8 cellular contexts compared by ENCODE assay signal in genomic region chr10:100267237-100268104, GRCh38. TPM values are rescaled to one million over a fixed set of nuclear protein-coding genes. Genes with fewer than 3 reads are reported as not detected.
DNase-seq lines count a peak whose midpoint lies in the region; ATAC-seq and TF ChIP-seq lines count a peak whose summit lies in the region.

CWF19L1 (minus strand) TSS chr10:100267638; CDS start chr10:100267593, 45 bp downstream.

- no peak for TF ChIP-seq CTCF in PC-3 (conservative IDR thresholded peaks at IDR 0.05; ENCODE audit: low read depth, low read length)

- H3K4me3 Mint-ChIP-seq in CD4-positive, alpha-beta memory T cell, result peak within 1 kb of the TSS; percentile 97 to 100 (median 100)

- CTCF ChIA-PET in CD4-positive, alpha-beta memory T cell (lab: Charles Lee; ENCODE audit: partially characterized antibody), result no interaction called here
- CTCF ChIA-PET in PC-3 (lab: Charles Lee), result no interaction called here

- peaks cover 29% of the 10 kb centered on the region for H3K4me1 ChIP-seq in CD4-positive, alpha-beta memory T cell (ENCODE audit: insufficient read depth, low read length)
- H3K4me1 ChIP-seq in PC-3 (ENCODE audit: insufficient read depth, low read length) (no peaks in the 10 kb centered on the region), mucosa of rectum (ENCODE audit: control insufficient read depth in 2 of 2, insufficient read depth in 2 of 2, low read length in 2 of 2) (peaks cover 3 to 5% of the 10 kb centered on the region in 2 donors)

- H3K9ac ChIP-seq in PC-3 (ENCODE audit: low read length), result peak within 1 kb of the TSS; percentile 86
- peak within 1 kb of the TSS; percentile 89 to 96 for H3K9ac ChIP-seq in mucosa of rectum (ENCODE audit: low read depth in 1 of 2, low read length in 2 of 2)

- peak within 1 kb of the TSS; percentile 94 to 100 (median 99) for H3K27ac Mint-ChIP-seq in CD4-positive, alpha-beta memory T cell

- BruUV-seq in PC-3 (replicated peaks; lab: Mats Ljungman, UMichigan), result TSS peak; percentile 99

- H3K36me3 Mint-ChIP-seq in CD4-positive, alpha-beta memory T cell, result peaks cover 3 to 11% of the 10 kb centered on the region in 2 donors

- peaks cover 17 to 39% (median 24%) of the 10 kb centered on the region in 4 donors for H3K4me1 Mint-ChIP-seq in CD4-positive, alpha-beta memory T cell

- H4K20me1 ChIP-seq in PC-3 (ENCODE audit: low read length), result no peaks in the 10 kb centered on the region

- no peaks in the 10 kb centered on the region for H3K9me3 ChIP-seq in CD4-positive, alpha-beta memory T cell (ENCODE audit: control insufficient read depth in 1 of 2, low read length in 2 of 2)
- H3K9me3 ChIP-seq in PC-3 (ENCODE audit: low read length) (no peaks in the 10 kb centered on the region), mucosa of rectum (ENCODE audit: control insufficient read depth in 2 of 2, low read length in 2 of 2) (no peaks in the 10 kb centered on the region)

- TF ChIP-seq POLR2A in erythroblast (IDR thresholded peaks at IDR 0.05; ENCODE audit: low read length), result peak; percentile 83

- H3K9me3 Mint-ChIP-seq in CD4-positive, alpha-beta memory T cell, result peaks cover 0 to 3% (median 0%) of the 10 kb centered on the region in 8 donors

- POLR2A ChIA-PET in CD4-positive, alpha-beta memory T cell (lab: Charles Lee; ENCODE audit: partially characterized antibody), result interaction anchor here (1.0 kb wide), 1 partner anchor 19 kb away, joined by 12 read pairs; the partner anchor contains the start of gene BLOC1S2
- POLR2A ChIA-PET in PC-3 (lab: Charles Lee; ENCODE audit: unreplicated experiment), result no interaction called here

- peak within 1 kb of the TSS; percentile 90 for H3K27ac ChIP-seq in CD4-positive, alpha-beta memory T cell (ENCODE audit: low read depth, low read length)
- H3K27ac ChIP-seq in PC-3 (ENCODE audit: low read length) (peak within 1 kb of the TSS; percentile 47), mucosa of rectum (ENCODE audit: low read depth in 2 of 2, low read length in 2 of 2) (peak within 1 kb of the TSS; percentile 71 to 78)

- H3K79me2 ChIP-seq in PC-3 (ENCODE audit: low read length), result peaks cover 28% of the 10 kb centered on the region

- no peaks in the 10 kb centered on the region for H3K27me3 Mint-ChIP-seq in CD4-positive, alpha-beta memory T cell

- H3F3A ChIP-seq in PC-3 (ENCODE audit: low read length, unreplicated experiment), result no peaks in the 10 kb centered on the region

- H3K27me3 ChIP-seq in CD4-positive, alpha-beta memory T cell (ENCODE audit: insufficient read depth, low read length), result no peaks in the 10 kb centered on the region
- H3K27me3 ChIP-seq in PC-3 (ENCODE audit: low read length), result no peaks in the 10 kb centered on the region
- no peaks in the 10 kb centered on the region for H3K27me3 ChIP-seq in mucosa of rectum (ENCODE audit: control insufficient read depth in 2 of 2, insufficient read depth in 2 of 2, low read length in 2 of 2)

- H2AFZ ChIP-seq in PC-3 (ENCODE audit: low read length), result peak within 1 kb of the TSS; percentile 93

- DNase-seq in CD4-positive, alpha-beta memory T cell, result peak; percentile 67 to 75 (median 69)
- DNase-seq in HuH-7.5 (ENCODE audit: low spot score) (peak; percentile 79), PC-3 (peak; percentile 77), erythroblast (lab: John Stamatoyannopoulos, UW) (peak; percentile 90)
- DNase-seq in activated T-cell treated with anti-CD3 and anti-CD28 coated beads, Interleukin-2, amount 50 U/mL, for 1 hour, result peak; percentile 73
- DNase-seq in stimulated activated CD8-positive, alpha-beta memory T cell treated with anti-CD3 and anti-CD28 coated beads, Interleukin-4, amount 100 ng/mL, for 4 hours (ENCODE audit: low read depth in 2 of 2, low spot score in 1 of 2), result peak; percentile 51 to 61

- intact Hi-C loops in CD4-positive, alpha-beta memory T cell (cut with micrococcal nuclease), result loop anchor here (1.0 to 5.0 kb wide), 2 partner anchors 19 to 80 kb away; partner anchors contain the start of genes BLOC1S2 and ERLIN1
- intact Hi-C loops in PC-3 (cut with micrococcal nuclease), result no loop called here

- no peaks in the 10 kb centered on the region for H3K9me2 ChIP-seq in PC-3 (replicated peaks; ENCODE audit: low read length)

- H3K4me3 ChIP-seq in CD4-positive, alpha-beta memory T cell (ENCODE audit: low read length in 2 of 2), result peak within 1 kb of the TSS; percentile 78 to 95
- H3K4me3 ChIP-seq in PC-3 (ENCODE audit: low read length) (peak within 1 kb of the TSS; percentile 87), mucosa of rectum (ENCODE audit: low read length in 2 of 2) (peak within 1 kb of the TSS; percentile 99 to 100)

- H3K4me2 ChIP-seq in PC-3 (ENCODE audit: low read length), result peak within 1 kb of the TSS; percentile 91

- ATAC-seq in GM19468 (IDR thresholded peaks at IDR 0.05; ENCODE audit: extremely low read depth, unreplicated experiment), result peak; percentile 62
- peak; percentile 92 for ATAC-seq in PC-3

- no peaks in the 10 kb centered on the region for H3K36me3 ChIP-seq in CD4-positive, alpha-beta memory T cell (ENCODE audit: insufficient read depth, low read length)
- no peaks in the 10 kb centered on the region for H3K36me3 ChIP-seq in PC-3 (ENCODE audit: low read depth, low read length)
- peaks cover 0 to 2% of the 10 kb centered on the region in 2 donors for H3K36me3 ChIP-seq in mucosa of rectum (ENCODE audit: control insufficient read depth in 2 of 2, insufficient read depth in 2 of 2, low read length in 2 of 2)

RNA-seq across cellular contexts. Expression of gene CWF19L1, which starts in this region (rescaled TPM):
- 10 to 100 TPM; 40.7 to 44.0 TPM for total RNA-seq in CD4-positive, alpha-beta memory T cell
- polyA plus RNA-seq in CD4-positive, alpha-beta memory T cell, result 10 to 100 TPM; 18.4 to 33.4 TPM
- 30.4 and 31.4 TPM in 2 replicates for total RNA-seq in PC-3 (2014; rRNA removed)

Comparison
In these comparisons a context has a peak if more than half of its experiments do, and no peak if none do; other contexts are left out.
1. Peak in every context shown above with its lines: DNase-seq, ATAC-seq, H3K4me3 ChIP-seq and H3K27ac ChIP-seq.